ENCODE assay signal across 10 cellular contexts in the genomic region with DNA sequence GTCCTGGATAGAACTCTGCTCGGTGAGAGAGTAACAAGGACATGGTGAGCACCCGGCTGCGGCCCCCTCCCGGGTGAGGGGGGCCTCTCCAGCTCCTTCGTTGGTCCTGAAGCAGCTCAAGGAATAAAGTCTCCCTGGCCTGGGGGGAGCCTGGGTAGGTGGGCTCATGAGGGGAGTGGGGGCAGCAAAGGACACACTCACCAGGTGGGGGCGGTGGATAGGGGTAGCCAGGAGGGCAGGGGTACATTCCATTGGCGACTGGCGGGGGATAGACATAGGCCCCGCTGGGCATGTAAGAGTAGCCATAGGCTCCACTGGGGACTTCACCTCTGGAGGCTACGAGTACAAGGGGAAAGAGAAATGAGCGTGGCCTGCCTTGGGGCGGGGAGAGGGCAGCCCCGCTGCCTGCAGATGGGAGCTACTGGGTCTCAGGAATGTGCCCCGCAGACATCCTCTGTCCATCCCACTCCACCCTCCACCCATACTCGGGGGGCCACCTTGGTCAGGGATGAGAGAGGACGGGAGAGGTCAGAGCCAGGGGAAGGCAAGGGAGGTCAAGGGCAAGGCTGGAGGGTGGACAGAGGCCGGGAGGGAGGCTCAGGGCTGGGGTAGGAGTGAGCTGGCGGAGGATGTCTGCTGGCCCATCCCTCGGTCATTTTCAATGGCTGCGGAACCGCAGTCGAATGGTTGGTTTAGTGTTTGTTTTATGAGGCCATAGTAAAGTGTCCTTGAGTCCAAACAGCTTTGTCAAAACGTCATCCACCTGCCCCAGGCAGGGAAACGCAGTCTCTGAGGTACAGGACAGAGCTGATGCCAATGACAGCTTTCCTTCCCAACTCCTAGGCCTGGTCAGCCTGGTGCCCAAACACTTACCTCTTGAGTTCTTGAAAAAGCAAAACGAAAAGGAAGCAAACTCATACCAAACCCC. TPM values are rescaled to one million over a fixed set of nuclear protein-coding genes. Genes with fewer than 3 reads are reported as not detected.
DNase-seq lines count a peak whose midpoint lies in the region; TF ChIP-seq lines count a peak whose summit lies in the region.
"Had no signal": no experiment of that assay in that cellular context is flagged by ENCODE, and none has a peak within 500 bp of the region (broad histone marks: within the 10 kb centered on the region; RNA-seq: fewer than 3 reads in every experiment).

No MANE protein-coding gene starts in this region.

- H3K27me3 ChIP-seq in esophagus muscularis mucosa (no peaks in the 10 kb centered on the region), skeletal muscle tissue (ENCODE audit: control insufficient read depth in 3 of 3, insufficient read depth in 3 of 3, low read length in 3 of 3) (no peaks in the 10 kb centered on the region)

- TF ChIP-seq CTCF in esophagus muscularis mucosa (IDR thresholded peaks at IDR 0.05) = no peak
- TF ChIP-seq CTCF in foreskin fibroblast (IDR thresholded peaks at IDR 0.05; ENCODE audit: low read depth, low read length) = no peak

- no peak for TF ChIP-seq EP300 in esophagus muscularis mucosa (IDR thresholded peaks at IDR 0.05)

- peak overlapping the region; percentile 34 to 71 (median 52) for H3K27ac ChIP-seq in esophagus muscularis mucosa (replicated peaks in 1 of 4)
- H3K27ac ChIP-seq in skeletal muscle tissue (ENCODE audit: low read depth, low read length) = peak overlapping the region; percentile 38
- H3K27ac ChIP-seq: 22Rv1 had no signal

- 83% methylated on average over 25 of the region's 25 CpGs for WGBS in esophagus muscularis mucosa

- no peak overlapping the region for H3K4me3 ChIP-seq in esophagus muscularis mucosa
- peak overlapping the region in 1 of 3 donors; percentile 14 for H3K4me3 ChIP-seq in skeletal muscle tissue (ENCODE audit: low read length in 3 of 3)
- H3K4me3 ChIP-seq in foreskin fibroblast (ENCODE audit: low read depth in 1 of 2, low read length in 2 of 2) = no peak overlapping the region

- intact Hi-C loops in esophagus muscularis mucosa (cut with DNase I) = loop anchor here (5.0 kb wide), 1 partner anchor 34 kb away; no protein-coding TSS in a partner anchor

- DNase-seq in NCI-H2029 (lab: John Stamatoyannopoulos, UW) (peak; percentile 69), NCI-H2029 treated with DMSO at 0.1 percent for 48 hours (lab: John Stamatoyannopoulos, UW) (no peak), NCI-H510A treated with DMSO at 0.1 percent for 48 hours (lab: John Stamatoyannopoulos, UW) (peak; percentile 93), esophagus muscularis mucosa (ENCODE audit: extremely low spot score) (no peak), DMS 273 (lab: John Stamatoyannopoulos, UW; ENCODE audit: unreplicated experiment) (no peak), foreskin fibroblast (no peak), SIG-M5 (lab: John Stamatoyannopoulos, UW) (no peak)
- DNase-seq: NCI-H2107 had no signal

- TF ChIP-seq POLR2A in esophagus muscularis mucosa (IDR thresholded peaks at IDR 0.05; ENCODE audit: low read depth) = no peak

- H3K4me1 ChIP-seq in esophagus muscularis mucosa (peaks cover 83 to 87% (median 85%) of the 10 kb centered on the region in 4 donors), skeletal muscle tissue (ENCODE audit: control insufficient read depth in 3 of 3, insufficient read depth in 3 of 3, low read length in 3 of 3) (peaks cover 46 to 71% (median 63%) of the 10 kb centered on the region in 3 donors)

- H3K36me3 ChIP-seq in esophagus muscularis mucosa (peaks cover 50 to 76% (median 69%) of the 10 kb centered on the region in 4 donors), skeletal muscle tissue (ENCODE audit: control insufficient read depth in 3 of 3, insufficient read depth in 3 of 3, low read length in 3 of 3) (peaks cover 54 to 55% (median 54%) of the 10 kb centered on the region in 3 donors)

- H3K9me3 ChIP-seq in esophagus muscularis mucosa (no peaks in the 10 kb centered on the region), skeletal muscle tissue (ENCODE audit: control insufficient read depth in 3 of 3, low read length in 3 of 3) (no peaks in the 10 kb centered on the region)

- peak overlapping the region in 1 of 3 donors; percentile 45 for H3K9ac ChIP-seq in skeletal muscle tissue (ENCODE audit: low read depth in 1 of 3, low read length in 3 of 3)

RNA-seq across cellular contexts. Expression of a gene that starts 3.7 kb away (rescaled TPM):
- total RNA-seq in esophagus muscularis mucosa (1 to 10 TPM; 5.9 to 10.0 (median 9.0) TPM), skeletal muscle tissue (1.6 TPM)

RNA-seq across cellular contexts. Expression of a gene that starts 7.3 kb away (rescaled TPM):
- total RNA-seq in esophagus muscularis mucosa (10 to 100 TPM; 48.2 to 95.8 (median 85.2) TPM), skeletal muscle tissue (17.7 TPM)

RNA-seq across cellular contexts. Expression of a gene that starts 30.5 kb away (rescaled TPM):
- total RNA-seq in esophagus muscularis mucosa (100 to 1,000 TPM in 1 of 4 donors, 10 to 100 TPM in 3; 67.8 to 147 (median 81.9) TPM), skeletal muscle tissue (23.5 TPM)

RNA-seq across cellular contexts. Expression of a gene that starts 48.9 kb away (rescaled TPM):
- total RNA-seq in esophagus muscularis mucosa (10 to 100 TPM; 13.3 to 36.4 (median 27.4) TPM), skeletal muscle tissue (20.4 TPM)

RNA-seq across cellular contexts. Expression of a gene that starts 56.8 kb away (rescaled TPM):
- total RNA-seq in esophagus muscularis mucosa (10 to 100 TPM; 32.5 to 61.7 (median 44.1) TPM), skeletal muscle tissue (32.9 TPM)

Comparison
In these comparisons a context has a peak if more than half of its experiments do, and no peak if none do; other contexts are left out.
1. DNase-seq: peak in NCI-H2029 (single experiment) and NCI-H510A treated with DMSO at 0.1 percent for 48 hours (single experiment); none in NCI-H2029 treated with DMSO at 0.1 percent for 48 hours (single experiment), esophagus muscularis mucosa (single experiment), DMS 273 (single experiment), foreskin fibroblast (0 of 2) and SIG-M5 (single experiment).